In genomic region chr17:82461193-82461592, GRCh38 we compare ENCODE assay signal across 7 cellular contexts. TPM values are rescaled to one million over a fixed set of nuclear protein-coding genes. Genes with fewer than 3 reads are reported as not detected.
DNase-seq lines count a peak whose midpoint lies in the region; ATAC-seq, FAIRE-seq and TF ChIP-seq lines count a peak whose summit lies in the region.
"Not testable (repeated sequence)": the region's sequence is repeated elsewhere in the genome, so short reads cannot be mapped to it uniquely, and the experiment has no call there.

No MANE protein-coding gene starts in this region.

- peaks cover 36% of the 10 kb centered on the region for H3K4me1 ChIP-seq in DND-41 (ENCODE audit: insufficient read depth, low read length)
- H3K4me1 ChIP-seq in left ventricle myocardium inferior, result peaks cover 78% of the 10 kb centered on the region
- peaks cover 51% of the 10 kb centered on the region for H3K4me1 ChIP-seq in HepG2 (ENCODE audit: insufficient read depth, low read length)

- FAIRE-seq in HepG2 (lab: Jason Lieb, UNC), result not testable (repeated sequence)

- H3K4me2 ChIP-seq in DND-41 (ENCODE audit: insufficient read depth, low read length), result 0 out of 2 replicates have a peak overlapping the region, but pooled peaks have one; percentile 6
- H3K4me2 ChIP-seq in HepG2 (ENCODE audit: low read depth, low read length), result peak overlapping the region; percentile 54; the same call in 1 of the 2 replicates

- H3K36me3 ChIP-seq in DND-41 (ENCODE audit: insufficient read depth, low read length) (peaks cover 68% of the 10 kb centered on the region), left ventricle myocardium inferior (peaks cover 58% of the 10 kb centered on the region), HepG2 (replicated peaks in 1 of 2; ENCODE audit: control insufficient read depth in 1 of 2, insufficient read depth in 2 of 2, low read length in 2 of 2) (peaks cover 25 to 56% of the 10 kb centered on the region in 2 experiments)

- in situ Hi-C loops in HepG2 (cut with HindIII; ENCODE audit: extremely low pct_ligation_motif_present, low pct_unique_long_range_greater_than_20kb), result not testable (repeated sequence)

- H3K27me3 ChIP-seq in DND-41 (ENCODE audit: insufficient read depth, low read length, poor library complexity); left ventricle myocardium inferior (ENCODE audit: low read depth); HepG2 (ENCODE audit: control insufficient read depth in 1 of 2, insufficient read depth in 2 of 2, low read length in 2 of 2): not testable (repeated sequence)

- TF ChIP-seq EP300 in HepG2 (IDR thresholded peaks at IDR 0.05; ENCODE audit: low read depth in 2 of 2, low read length in 2 of 2); HepG2 (CRISPR knock-in tag; IDR thresholded peaks at IDR 0.05; ENCODE audit: borderline replicate concordance): not testable (repeated sequence)

- H3K27me3 Mint-ChIP-seq in T-helper 1 cell treated with Interleukin-12 subunit alpha and Interleukin-12 subunit beta and Interleukin-4 antibody, amounts not matched to agents 30 μg/mL and 1 μg/mL, for 36 hours (ENCODE audit: low read depth); activated CD4-positive, alpha-beta memory T cell treated with anti-CD3 and anti-CD28 coated beads, Interleukin-2, amount 10 ng/mL, durations not matched to agents 7 days and 5 days; brain: not testable (repeated sequence)

- POLR2A ChIA-PET in activated CD4-positive, alpha-beta memory T cell treated with anti-CD3 and anti-CD28 coated beads, Interleukin-2, amount 10 ng/mL, durations not matched to agents 7 days and 5 days (lab: Charles Lee), result interaction anchor here (5.0 kb wide), 1 partner anchor 12 kb away, joined by 68 read pairs; no protein-coding TSS in a partner anchor
- POLR2A ChIA-PET in HepG2 (lab: Yijun Ruan, JAX), result interaction anchor here (0.8 kb wide), 1 partner anchor 15 kb away, joined by 4 read pairs; no protein-coding TSS in a partner anchor

- not testable (repeated sequence) for TF ChIP-seq RAD21 in HepG2 (CRISPR knock-in tag; IDR thresholded peaks at IDR 0.05)

- not testable (repeated sequence) for H3K9me3 Mint-ChIP-seq in T-helper 1 cell treated with Interleukin-12 subunit alpha and Interleukin-12 subunit beta and Interleukin-4 antibody, amounts not matched to agents 30 μg/mL and 1 μg/mL, for 36 hours; activated CD4-positive, alpha-beta memory T cell treated with anti-CD3 and anti-CD28 coated beads, Interleukin-2, amount 10 ng/mL, durations not matched to agents 7 days and 5 days; brain

- H4K20me1 ChIP-seq in DND-41 (ENCODE audit: insufficient read depth, low read length), result peaks cover 23% of the 10 kb centered on the region
- not testable (repeated sequence) for H4K20me1 ChIP-seq in HepG2 (ENCODE audit: insufficient read depth, low read length)

- peaks cover 48% of the 10 kb centered on the region for H3K36me3 Mint-ChIP-seq in T-helper 1 cell treated with Interleukin-12 subunit alpha and Interleukin-12 subunit beta and Interleukin-4 antibody, amounts not matched to agents 30 μg/mL and 1 μg/mL, for 36 hours (ENCODE audit: low read depth)
- peaks cover 70% of the 10 kb centered on the region for H3K36me3 Mint-ChIP-seq in activated CD4-positive, alpha-beta memory T cell treated with anti-CD3 and anti-CD28 coated beads, Interleukin-2, amount 10 ng/mL, durations not matched to agents 7 days and 5 days (ENCODE audit: low read depth)
- peaks cover 60% of the 10 kb centered on the region for H3K36me3 Mint-ChIP-seq in brain

- BruUV-seq in HepG2 (replicated peaks; lab: Mats Ljungman, UMichigan), result not testable (repeated sequence)

- TF ChIP-seq CTCF in DND-41 (IDR thresholded peaks at IDR 0.05; ENCODE audit: borderline replicate concordance, extremely low read depth, low read length, poor library complexity, severe bottlenecking); brain (conservative IDR thresholded peaks at IDR 0.05); left ventricle myocardium inferior (IDR thresholded peaks at IDR 0.05; ENCODE audit: borderline replicate concordance); HepG2 (CRISPR knock-in tag; IDR thresholded peaks at IDR 0.05): not testable (repeated sequence)

- CTCF ChIA-PET in activated CD4-positive, alpha-beta memory T cell treated with anti-CD3 and anti-CD28 coated beads, Interleukin-2, amount 10 ng/mL, durations not matched to agents 7 days and 5 days (lab: Charles Lee); HepG2 (lab: Yijun Ruan, JAX; ENCODE audit: low intra/inter-chr PET ratio, low total read pairs): not testable (repeated sequence)

- not testable (repeated sequence) for H3K4me3 ChIP-seq in DND-41 (ENCODE audit: low read depth in 1 of 2, low read length in 2 of 2); left ventricle myocardium inferior; HepG2 (replicated peaks in 1 of 3; ENCODE audit: insufficient read depth in 1 of 3, low read depth in 2 of 3, low read length in 3 of 3)

- intact Hi-C loops in left ventricle myocardium inferior (cut with micrococcal nuclease); HepG2 (cut with micrococcal nuclease; ENCODE audit: unreplicated experiment); posterior vena cava (cut with DNase I): not testable (repeated sequence)

- H3K27ac Mint-ChIP-seq in T-helper 1 cell treated with Interleukin-12 subunit alpha and Interleukin-12 subunit beta and Interleukin-4 antibody, amounts not matched to agents 30 μg/mL and 1 μg/mL, for 36 hours, result peak overlapping the region; percentile 15
- peak overlapping the region; percentile 3 for H3K27ac Mint-ChIP-seq in activated CD4-positive, alpha-beta memory T cell treated with anti-CD3 and anti-CD28 coated beads, Interleukin-2, amount 10 ng/mL, durations not matched to agents 7 days and 5 days
- H3K27ac Mint-ChIP-seq in brain, result peak overlapping the region in 3 of 5 experiments; percentile 46 to 81 (median 57)

- WGBS in HepG2 (ENCODE audit: low lambda C conversion rate), result 94% methylated on average over 8 of the region's 8 CpGs

- not testable (repeated sequence) for H3K9ac ChIP-seq in DND-41 (ENCODE audit: low read depth, low read length); HepG2 (ENCODE audit: insufficient read depth, low read depth, low read length)

- H3K4me1 Mint-ChIP-seq in T-helper 1 cell treated with Interleukin-12 subunit alpha and Interleukin-12 subunit beta and Interleukin-4 antibody, amounts not matched to agents 30 μg/mL and 1 μg/mL, for 36 hours (ENCODE audit: low read depth), result peaks cover 56% of the 10 kb centered on the region
- peaks cover 70% of the 10 kb centered on the region for H3K4me1 Mint-ChIP-seq in activated CD4-positive, alpha-beta memory T cell treated with anti-CD3 and anti-CD28 coated beads, Interleukin-2, amount 10 ng/mL, durations not matched to agents 7 days and 5 days
- H3K4me1 Mint-ChIP-seq in brain, result peaks cover 44% of the 10 kb centered on the region

- H3K9me3 ChIP-seq in DND-41 (ENCODE audit: insufficient read depth, low read length, severe bottlenecking); left ventricle myocardium inferior (replicated peaks); HepG2 (ENCODE audit: low read length): not testable (repeated sequence)

- not testable (repeated sequence) for ATAC-seq in DND-41 (ENCODE audit: insufficient read depth, low read depth); HepG2

- H3K27ac ChIP-seq in DND-41 (ENCODE audit: low read length); HepG2 (ENCODE audit: extremely low read length, insufficient read depth, low read length): not testable (repeated sequence)
- H3K27ac ChIP-seq in left ventricle myocardium inferior (replicated peaks), result peak overlapping the region; percentile 44

- not testable (repeated sequence) for DNase-seq in DND-41; activated CD4-positive, alpha-beta memory T cell treated with anti-CD3 and anti-CD28 coated beads, Interleukin-2, amount 10 ng/mL, durations not matched to agents 7 days and 5 days; left ventricle myocardium inferior; HepG2 (ENCODE audit: low spot score)
- peak; percentile 17 for DNase-seq in posterior vena cava (ENCODE audit: low spot score)

- H3K79me2 ChIP-seq in DND-41 (ENCODE audit: insufficient read depth, low read length), result peaks cover 48% of the 10 kb centered on the region
- H3K79me2 ChIP-seq in HepG2 (ENCODE audit: insufficient read depth, low read length), result peaks cover 10% of the 10 kb centered on the region

- not testable (repeated sequence) for H3K4me3 Mint-ChIP-seq in T-helper 1 cell treated with Interleukin-12 subunit alpha and Interleukin-12 subunit beta and Interleukin-4 antibody, amounts not matched to agents 30 μg/mL and 1 μg/mL, for 36 hours; activated CD4-positive, alpha-beta memory T cell treated with anti-CD3 and anti-CD28 coated beads, Interleukin-2, amount 10 ng/mL, durations not matched to agents 7 days and 5 days
- H3K4me3 Mint-ChIP-seq in brain, result peak overlapping the region in 3 of 5 experiments; percentile 23 to 34 (median 30)

- TF ChIP-seq POLR2A in HepG2 (IDR thresholded peaks at IDR 0.05; ENCODE audit: insufficient read depth in 1 of 2, low read depth in 2 of 2, low read length in 2 of 2), result not testable (repeated sequence)

- H2AFZ ChIP-seq in DND-41 (ENCODE audit: low read depth, low read length); HepG2 (ENCODE audit: low read length): not testable (repeated sequence)

RNA-seq across cellular contexts. Expression of gene NARF, which starts 2.7 kb away (rescaled TPM):
- 100 to 1,000 TPM; 150 to 153 TPM for total RNA-seq in activated CD4-positive, alpha-beta memory T cell treated with anti-CD3 and anti-CD28 coated beads, Interleukin-2, amount 10 ng/mL, durations not matched to agents 7 days and 5 days
- polyA plus RNA-seq in brain (ENCODE audit: insufficient read depth, low read depth, low replicate concordance) (79.8 TPM), HepG2 (2011; rRNA removed) (137 and 144 TPM in 2 replicates)
- total RNA-seq in left ventricle myocardium inferior (69.2 TPM), HepG2 (2016; rRNA removed; fragmentation: Illumina TruSeq; extraction: Trizol) (61.1 and 69.8 TPM in 2 replicates), posterior vena cava (10 to 100 TPM; 34.2 to 37.1 TPM)
- total RNA-seq in HepG2 (2016; cell fraction: cytosol; rRNA removed; fragmentation: Illumina TruSeq; extraction: Trizol; ENCODE audit: low read depth), result 34.2 and 37.8 TPM in 2 replicates
- 63.6 and 70.0 TPM in 2 replicates for total RNA-seq in HepG2 (2016; cell fraction: insoluble cytoplasmic fraction; rRNA removed; fragmentation: Illumina TruSeq; extraction: Trizol)
- total RNA-seq in HepG2 (2016; cell fraction: membrane; rRNA removed; fragmentation: Illumina TruSeq; extraction: Trizol), result 62.0 and 64.0 TPM in 2 replicates
- 32.3 and 41.4 TPM in 2 replicates for total RNA-seq in HepG2 (2016; cell fraction: nucleus; rRNA removed; fragmentation: Illumina TruSeq; extraction: Trizol)
- 155 and 177 TPM in 2 replicates for polyA plus RNA-seq in HepG2 (2011; cell fraction: cytosol; rRNA removed)
- polyA plus RNA-seq in HepG2 (2011; cell fraction: nucleus; rRNA removed), result 165 and 174 TPM in 2 replicates
- polyA plus RNA-seq in HepG2 (2012), result 79.6 and 111 TPM in 2 replicates
- polyA plus RNA-seq in HepG2 (2016; cell fraction: cytosol; fragmentation: Illumina TruSeq; extraction: Trizol; ENCODE audit: low read depth), result 46.7 and 48.3 TPM in 2 replicates
- 78.0 and 81.9 TPM in 2 replicates for polyA plus RNA-seq in HepG2 (2016; cell fraction: insoluble cytoplasmic fraction; fragmentation: Illumina TruSeq; extraction: Trizol; ENCODE audit: low read depth)
- 47.5 and 59.5 TPM in 2 replicates for polyA plus RNA-seq in HepG2 (2016; cell fraction: membrane; fragmentation: Illumina TruSeq; extraction: Trizol; ENCODE audit: low read depth)
- polyA plus RNA-seq in HepG2 (2016; cell fraction: nucleus; fragmentation: Illumina TruSeq; extraction: Trizol; ENCODE audit: insufficient read depth, low read depth), result 89.0 and 97.4 TPM in 2 replicates
- 42.5 and 59.2 TPM in 2 replicates for polyA minus RNA-seq in HepG2 (2011; rRNA and poly(A)+ RNA removed; ENCODE audit: low replicate concordance)
- 31.3 and 38.9 TPM in 2 replicates for polyA minus RNA-seq in HepG2 (2011; cell fraction: cytosol; rRNA and poly(A)+ RNA removed)
- 31.5 and 44.4 TPM in 2 replicates for polyA minus RNA-seq in HepG2 (2011; cell fraction: nucleus; rRNA and poly(A)+ RNA removed)

RNA-seq across cellular contexts. Expression of gene CYBC1, which starts 10.6 kb away (rescaled TPM):
- 100 to 1,000 TPM; 308 to 313 TPM for total RNA-seq in activated CD4-positive, alpha-beta memory T cell treated with anti-CD3 and anti-CD28 coated beads, Interleukin-2, amount 10 ng/mL, durations not matched to agents 7 days and 5 days
- 116 TPM for polyA plus RNA-seq in brain (ENCODE audit: insufficient read depth, low read depth, low replicate concordance)
- 23.8 TPM for total RNA-seq in left ventricle myocardium inferior
- total RNA-seq in HepG2 (2016; rRNA removed; fragmentation: Illumina TruSeq; extraction: Trizol), result 27.1 and 43.4 TPM in 2 replicates
- total RNA-seq in HepG2 (2016; cell fraction: cytosol; rRNA removed; fragmentation: Illumina TruSeq; extraction: Trizol; ENCODE audit: low read depth), result 72.9 and 78.4 TPM in 2 replicates
- 23.7 and 43.2 TPM in 2 replicates for total RNA-seq in HepG2 (2016; cell fraction: insoluble cytoplasmic fraction; rRNA removed; fragmentation: Illumina TruSeq; extraction: Trizol)
- 74.7 and 83.2 TPM in 2 replicates for total RNA-seq in HepG2 (2016; cell fraction: membrane; rRNA removed; fragmentation: Illumina TruSeq; extraction: Trizol)
- total RNA-seq in HepG2 (2016; cell fraction: nucleus; rRNA removed; fragmentation: Illumina TruSeq; extraction: Trizol), result 38.5 and 40.4 TPM in 2 replicates
- polyA plus RNA-seq in HepG2 (2011; rRNA removed), result 44.1 and 56.8 TPM in 2 replicates
- 43.1 and 61.0 TPM in 2 replicates for polyA plus RNA-seq in HepG2 (2011; cell fraction: cytosol; rRNA removed)
- polyA plus RNA-seq in HepG2 (2011; cell fraction: nucleus; rRNA removed), result 170 and 187 TPM in 2 replicates
- 22.9 and 33.5 TPM in 2 replicates for polyA plus RNA-seq in HepG2 (2012)
- 7.9 and 8.6 TPM in 2 replicates for polyA plus RNA-seq in HepG2 (2016; cell fraction: cytosol; fragmentation: Illumina TruSeq; extraction: Trizol; ENCODE audit: low read depth)
- 17.6 and 23.7 TPM in 2 replicates for polyA plus RNA-seq in HepG2 (2016; cell fraction: insoluble cytoplasmic fraction; fragmentation: Illumina TruSeq; extraction: Trizol; ENCODE audit: low read depth)
- 13.1 and 13.7 TPM in 2 replicates for polyA plus RNA-seq in HepG2 (2016; cell fraction: membrane; fragmentation: Illumina TruSeq; extraction: Trizol; ENCODE audit: low read depth)
- 99.7 and 100 TPM in 2 replicates for polyA plus RNA-seq in HepG2 (2016; cell fraction: nucleus; fragmentation: Illumina TruSeq; extraction: Trizol; ENCODE audit: insufficient read depth, low read depth)
- polyA minus RNA-seq in HepG2 (2011; rRNA and poly(A)+ RNA removed; ENCODE audit: low replicate concordance), result 44.8 and 70.0 TPM in 2 replicates
- 34.6 and 36.4 TPM in 2 replicates for polyA minus RNA-seq in HepG2 (2011; cell fraction: cytosol; rRNA and poly(A)+ RNA removed)
- 46.0 and 49.1 TPM in 2 replicates for polyA minus RNA-seq in HepG2 (2011; cell fraction: nucleus; rRNA and poly(A)+ RNA removed)
- total RNA-seq in posterior vena cava, result 10 to 100 TPM; 55.5 to 77.9 TPM

RNA-seq across cellular contexts. Expression of gene OGFOD3, which starts 42.8 kb away (rescaled TPM):
- total RNA-seq in activated CD4-positive, alpha-beta memory T cell treated with anti-CD3 and anti-CD28 coated beads, Interleukin-2, amount 10 ng/mL, durations not matched to agents 7 days and 5 days, result 10 to 100 TPM; 26.7 to 29.4 TPM
- polyA plus RNA-seq in brain (ENCODE audit: insufficient read depth, low read depth, low replicate concordance) (18.7 TPM), HepG2 (2011; rRNA removed) (40.0 and 48.0 TPM in 2 replicates)
- total RNA-seq in left ventricle myocardium inferior (28.0 TPM), HepG2 (2016; rRNA removed; fragmentation: Illumina TruSeq; extraction: Trizol) (19.3 and 42.1 TPM in 2 replicates), posterior vena cava (10 to 100 TPM; 21.0 to 26.8 TPM)
- 44.1 and 48.5 TPM in 2 replicates for total RNA-seq in HepG2 (2016; cell fraction: cytosol; rRNA removed; fragmentation: Illumina TruSeq; extraction: Trizol; ENCODE audit: low read depth)
- total RNA-seq in HepG2 (2016; cell fraction: insoluble cytoplasmic fraction; rRNA removed; fragmentation: Illumina TruSeq; extraction: Trizol), result 18.4 and 43.0 TPM in 2 replicates
- total RNA-seq in HepG2 (2016; cell fraction: membrane; rRNA removed; fragmentation: Illumina TruSeq; extraction: Trizol), result 47.3 and 50.8 TPM in 2 replicates
- total RNA-seq in HepG2 (2016; cell fraction: nucleus; rRNA removed; fragmentation: Illumina TruSeq; extraction: Trizol), result 29.1 and 32.9 TPM in 2 replicates
- 45.1 and 55.2 TPM in 2 replicates for polyA plus RNA-seq in HepG2 (2011; cell fraction: cytosol; rRNA removed)
- 42.8 and 53.8 TPM in 2 replicates for polyA plus RNA-seq in HepG2 (2011; cell fraction: nucleus; rRNA removed)
- 30.1 and 30.6 TPM in 2 replicates for polyA plus RNA-seq in HepG2 (2012)
- 22.8 and 30.9 TPM in 2 replicates for polyA plus RNA-seq in HepG2 (2016; cell fraction: cytosol; fragmentation: Illumina TruSeq; extraction: Trizol; ENCODE audit: low read depth)
- 20.3 and 20.6 TPM in 2 replicates for polyA plus RNA-seq in HepG2 (2016; cell fraction: insoluble cytoplasmic fraction; fragmentation: Illumina TruSeq; extraction: Trizol; ENCODE audit: low read depth)
- polyA plus RNA-seq in HepG2 (2016; cell fraction: membrane; fragmentation: Illumina TruSeq; extraction: Trizol; ENCODE audit: low read depth), result 24.3 and 28.8 TPM in 2 replicates
- polyA plus RNA-seq in HepG2 (2016; cell fraction: nucleus; fragmentation: Illumina TruSeq; extraction: Trizol; ENCODE audit: insufficient read depth, low read depth), result 57.8 and 59.9 TPM in 2 replicates
- polyA minus RNA-seq in HepG2 (2011; rRNA and poly(A)+ RNA removed; ENCODE audit: low replicate concordance), result 17.2 and 64.0 TPM in 2 replicates
- polyA minus RNA-seq in HepG2 (2011; cell fraction: cytosol; rRNA and poly(A)+ RNA removed), result 31.0 and 31.1 TPM in 2 replicates
- 16.2 and 18.9 TPM in 2 replicates for polyA minus RNA-seq in HepG2 (2011; cell fraction: nucleus; rRNA and poly(A)+ RNA removed)

RNA-seq across cellular contexts. Expression of gene HEXD, which starts 43.0 kb away (rescaled TPM):
- total RNA-seq in activated CD4-positive, alpha-beta memory T cell treated with anti-CD3 and anti-CD28 coated beads, Interleukin-2, amount 10 ng/mL, durations not matched to agents 7 days and 5 days, result 10 to 100 TPM; 58.3 to 60.6 TPM
- polyA plus RNA-seq in brain (ENCODE audit: insufficient read depth, low read depth, low replicate concordance), result 28.8 TPM
- total RNA-seq in left ventricle myocardium inferior, result 14.1 TPM
- 12.4 and 22.3 TPM in 2 replicates for total RNA-seq in HepG2 (2016; rRNA removed; fragmentation: Illumina TruSeq; extraction: Trizol)
- total RNA-seq in HepG2 (2016; cell fraction: cytosol; rRNA removed; fragmentation: Illumina TruSeq; extraction: Trizol; ENCODE audit: low read depth), result 6.5 and 7.4 TPM in 2 replicates
- 9.5 and 21.5 TPM in 2 replicates for total RNA-seq in HepG2 (2016; cell fraction: insoluble cytoplasmic fraction; rRNA removed; fragmentation: Illumina TruSeq; extraction: Trizol)
- 8.1 and 9.0 TPM in 2 replicates for total RNA-seq in HepG2 (2016; cell fraction: membrane; rRNA removed; fragmentation: Illumina TruSeq; extraction: Trizol)
- total RNA-seq in HepG2 (2016; cell fraction: nucleus; rRNA removed; fragmentation: Illumina TruSeq; extraction: Trizol), result 22.1 and 27.5 TPM in 2 replicates
- polyA plus RNA-seq in HepG2 (2011; rRNA removed), result 41.8 and 63.2 TPM in 2 replicates
- 20.9 and 28.4 TPM in 2 replicates for polyA plus RNA-seq in HepG2 (2011; cell fraction: cytosol; rRNA removed)
- 726 and 860 TPM in 2 replicates for polyA plus RNA-seq in HepG2 (2011; cell fraction: nucleus; rRNA removed)
- 33.2 and 40.0 TPM in 2 replicates for polyA plus RNA-seq in HepG2 (2012)
- polyA plus RNA-seq in HepG2 (2016; cell fraction: cytosol; fragmentation: Illumina TruSeq; extraction: Trizol; ENCODE audit: low read depth), result 5.4 and 7.5 TPM in 2 replicates
- 16.9 and 19.6 TPM in 2 replicates for polyA plus RNA-seq in HepG2 (2016; cell fraction: insoluble cytoplasmic fraction; fragmentation: Illumina TruSeq; extraction: Trizol; ENCODE audit: low read depth)
- polyA plus RNA-seq in HepG2 (2016; cell fraction: membrane; fragmentation: Illumina TruSeq; extraction: Trizol; ENCODE audit: low read depth), result 6.9 and 9.6 TPM in 2 replicates
- polyA plus RNA-seq in HepG2 (2016; cell fraction: nucleus; fragmentation: Illumina TruSeq; extraction: Trizol; ENCODE audit: insufficient read depth, low read depth), result 83.7 and 89.3 TPM in 2 replicates
- polyA minus RNA-seq in HepG2 (2011; rRNA and poly(A)+ RNA removed; ENCODE audit: low replicate concordance), result 14.8 and 25.5 TPM in 2 replicates
- polyA minus RNA-seq in HepG2 (2011; cell fraction: cytosol; rRNA and poly(A)+ RNA removed), result 12.8 and 13.5 TPM in 2 replicates
- polyA minus RNA-seq in HepG2 (2011; cell fraction: nucleus; rRNA and poly(A)+ RNA removed), result 52.1 and 55.8 TPM in 2 replicates
- 10 to 100 TPM; 10.0 to 16.4 TPM for total RNA-seq in posterior vena cava

RNA-seq across cellular contexts. Expression of gene FOXK2, which starts 58.3 kb away (rescaled TPM):
- 10 to 100 TPM; 53.3 to 68.2 TPM for total RNA-seq in activated CD4-positive, alpha-beta memory T cell treated with anti-CD3 and anti-CD28 coated beads, Interleukin-2, amount 10 ng/mL, durations not matched to agents 7 days and 5 days
- polyA plus RNA-seq in brain (ENCODE audit: insufficient read depth, low read depth, low replicate concordance) (44.0 TPM), HepG2 (2011; rRNA removed) (67.1 and 73.1 TPM in 2 replicates)
- total RNA-seq in left ventricle myocardium inferior (41.6 TPM), HepG2 (2016; rRNA removed; fragmentation: Illumina TruSeq; extraction: Trizol) (47.7 and 67.2 TPM in 2 replicates), posterior vena cava (10 to 100 TPM; 42.4 to 49.6 TPM)
- 118 and 125 TPM in 2 replicates for total RNA-seq in HepG2 (2016; cell fraction: cytosol; rRNA removed; fragmentation: Illumina TruSeq; extraction: Trizol; ENCODE audit: low read depth)
- 39.3 and 64.3 TPM in 2 replicates for total RNA-seq in HepG2 (2016; cell fraction: insoluble cytoplasmic fraction; rRNA removed; fragmentation: Illumina TruSeq; extraction: Trizol)
- total RNA-seq in HepG2 (2016; cell fraction: membrane; rRNA removed; fragmentation: Illumina TruSeq; extraction: Trizol), result 103 and 104 TPM in 2 replicates
- 38.8 and 51.8 TPM in 2 replicates for total RNA-seq in HepG2 (2016; cell fraction: nucleus; rRNA removed; fragmentation: Illumina TruSeq; extraction: Trizol)
- 53.2 and 56.1 TPM in 2 replicates for polyA plus RNA-seq in HepG2 (2011; cell fraction: cytosol; rRNA removed)
- 50.7 and 52.2 TPM in 2 replicates for polyA plus RNA-seq in HepG2 (2011; cell fraction: nucleus; rRNA removed)
- polyA plus RNA-seq in HepG2 (2012), result 78.2 and 88.0 TPM in 2 replicates
- 38.6 and 41.3 TPM in 2 replicates for polyA plus RNA-seq in HepG2 (2016; cell fraction: cytosol; fragmentation: Illumina TruSeq; extraction: Trizol; ENCODE audit: low read depth)
- polyA plus RNA-seq in HepG2 (2016; cell fraction: insoluble cytoplasmic fraction; fragmentation: Illumina TruSeq; extraction: Trizol; ENCODE audit: low read depth), result 59.9 and 75.2 TPM in 2 replicates
- 80.8 and 99.2 TPM in 2 replicates for polyA plus RNA-seq in HepG2 (2016; cell fraction: membrane; fragmentation: Illumina TruSeq; extraction: Trizol; ENCODE audit: low read depth)
- polyA plus RNA-seq in HepG2 (2016; cell fraction: nucleus; fragmentation: Illumina TruSeq; extraction: Trizol; ENCODE audit: insufficient read depth, low read depth), result 80.4 and 81.2 TPM in 2 replicates
- 83.4 and 116 TPM in 2 replicates for polyA minus RNA-seq in HepG2 (2011; rRNA and poly(A)+ RNA removed; ENCODE audit: low replicate concordance)
- 74.6 and 79.0 TPM in 2 replicates for polyA minus RNA-seq in HepG2 (2011; cell fraction: cytosol; rRNA and poly(A)+ RNA removed)
- polyA minus RNA-seq in HepG2 (2011; cell fraction: nucleus; rRNA and poly(A)+ RNA removed), result 55.5 and 74.1 TPM in 2 replicates

Comparison
In these comparisons a context has a peak if more than half of its experiments do, and no peak if none do; other contexts are left out.
1. H3K27ac Mint-ChIP-seq: peak in every context shown above with its lines; median percentile 57 in brain; 15 in T-helper 1 cell treated with Interleukin-12 subunit alpha and Interleukin-12 subunit beta and Interleukin-4 antibody, amounts not matched to agents 30 μg/mL and 1 μg/mL, for 36 hours; 3 in activated CD4-positive, alpha-beta memory T cell treated with anti-CD3 and anti-CD28 coated beads, Interleukin-2, amount 10 ng/mL, durations not matched to agents 7 days and 5 days.